In the genomic region with DNA sequence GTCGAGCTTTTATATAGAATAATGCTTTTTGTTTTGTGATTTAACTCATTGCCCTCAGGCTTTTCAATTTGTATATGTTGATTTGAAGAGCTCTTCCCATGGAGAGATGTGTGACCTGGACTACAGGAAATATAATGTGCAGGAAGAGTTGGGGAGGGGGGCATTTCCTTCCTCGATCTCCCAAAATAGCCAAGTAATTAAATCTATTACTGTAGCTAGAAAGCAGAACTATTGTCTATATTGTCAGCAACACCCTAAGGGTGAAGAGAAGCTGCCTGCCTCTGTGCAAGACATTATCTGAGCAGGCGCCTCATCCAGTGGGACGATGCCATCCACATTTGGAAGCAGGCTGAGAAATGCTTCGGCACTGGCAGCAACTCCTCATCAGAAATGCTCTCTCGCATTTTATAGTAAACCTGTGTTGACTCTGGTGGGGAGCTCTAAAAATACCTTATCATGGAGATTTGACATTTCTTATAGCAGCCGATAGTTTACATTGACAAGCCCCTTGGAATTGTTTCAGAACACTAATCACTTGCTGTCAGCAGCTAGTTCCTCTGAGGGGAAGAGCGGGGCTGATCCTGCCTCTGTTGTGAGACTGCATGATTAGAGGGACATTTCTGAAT, we compare ENCODE assay signal across 11 cellular contexts.
A peak's percentile ranks its signal among the peaks of the same experiment; 100 is the strongest.
DNase-seq lines count a peak whose midpoint lies in the region; ATAC-seq and TF ChIP-seq lines count a peak whose summit lies in the region.
"Had no signal": no experiment of that assay in that cellular context is flagged by ENCODE, and none has a peak within 500 bp of the region (broad histone marks: within the 10 kb centered on the region; RNA-seq: fewer than 3 reads in every experiment).

No MANE protein-coding gene starts in this region.

- TF ChIP-seq CTCF in coronary artery (IDR thresholded peaks at IDR 0.05), result no peak
- no peak for TF ChIP-seq CTCF in nephron progenitor cell (IDR thresholded peaks at IDR 0.05)

- H3K4me3 Mint-ChIP-seq in nephron progenitor cell, result no peak overlapping the region

- intact Hi-C loops in posterior vena cava (cut with DNase I), result loop anchor here in 1 of 2 donors (5.0 kb wide), 1 partner anchor 108 kb away; no protein-coding TSS in a partner anchor

- H3K4me2 ChIP-seq in BLaER1, result peak overlapping the region; percentile 85

- peak overlapping the region; percentile 36 for H3K27ac Mint-ChIP-seq in nephron progenitor cell

- no peak for ATAC-seq in GM18505 (IDR thresholded peaks at IDR 0.05; ENCODE audit: unreplicated experiment)

- DNase-seq in NCI-H69 (lab: John Stamatoyannopoulos, UW) (peak; percentile 64), coronary artery (ENCODE audit: low spot score) (no peak), nephron progenitor cell (no peak), posterior vena cava (ENCODE audit: low spot score) (no peak), ACHN (no peak)
- no peak for DNase-seq in activated CD4-positive, alpha-beta T cell treated with anti-CD3 and anti-CD28 coated beads for 1 hour
- DNase-seq: NCI-H1694 treated with DMSO at 0.1 percent for 48 hours, small intestine had no signal

- H3K4me1 Mint-ChIP-seq in nephron progenitor cell, result peaks cover 23% of the 10 kb centered on the region

- H3K4me3 ChIP-seq in BLaER1 (peak overlapping the region; percentile 37; the same call in 1 of the 2 replicates), coronary artery (peak overlapping the region; percentile 56)
- H3K4me3 ChIP-seq: GM23248 had no signal

- peak overlapping the region; percentile 57; the same call in 1 of the 2 replicates for H3K27ac ChIP-seq in BLaER1
- H3K27ac ChIP-seq in coronary artery, result peak overlapping the region; percentile 11 to 72
- H3K27ac ChIP-seq: GM23248 had no signal

- no peaks in the 10 kb centered on the region for H4K20me1 ChIP-seq in BLaER1

- in situ Hi-C loops in ACHN (cut with HindIII; ENCODE audit: low pct_ligation_motif_present, low pct_unique_long_range_greater_than_20kb, low sequenced_read_pairs), result no loop called here

- no peaks in the 10 kb centered on the region for H3K27me3 ChIP-seq in BLaER1

- TF ChIP-seq POLR2A in GM18505 (IDR thresholded peaks at IDR 0.05; ENCODE audit: borderline replicate concordance, extremely low read depth, insufficient read depth, insufficient read length), result no peak

- no peaks in the 10 kb centered on the region for H3K36me3 ChIP-seq in BLaER1

- peaks cover 36% of the 10 kb centered on the region for H3K4me1 ChIP-seq in BLaER1

- H3K9ac ChIP-seq in BLaER1, result peak overlapping the region; percentile 60
- H3K9ac ChIP-seq: GM23248 had no signal

- H3K36me3 Mint-ChIP-seq in nephron progenitor cell (ENCODE audit: low read depth), result no peaks in the 10 kb centered on the region

- H3K9me3 Mint-ChIP-seq in nephron progenitor cell, result no peaks in the 10 kb centered on the region

- H3K27me3 Mint-ChIP-seq in nephron progenitor cell (ENCODE audit: low read depth, poor library complexity), result peaks cover 3% of the 10 kb centered on the region

- H3K9me3 ChIP-seq in BLaER1, result no peaks in the 10 kb centered on the region
